ENCODE assay signal across 16 cellular contexts in the genomic region with DNA sequence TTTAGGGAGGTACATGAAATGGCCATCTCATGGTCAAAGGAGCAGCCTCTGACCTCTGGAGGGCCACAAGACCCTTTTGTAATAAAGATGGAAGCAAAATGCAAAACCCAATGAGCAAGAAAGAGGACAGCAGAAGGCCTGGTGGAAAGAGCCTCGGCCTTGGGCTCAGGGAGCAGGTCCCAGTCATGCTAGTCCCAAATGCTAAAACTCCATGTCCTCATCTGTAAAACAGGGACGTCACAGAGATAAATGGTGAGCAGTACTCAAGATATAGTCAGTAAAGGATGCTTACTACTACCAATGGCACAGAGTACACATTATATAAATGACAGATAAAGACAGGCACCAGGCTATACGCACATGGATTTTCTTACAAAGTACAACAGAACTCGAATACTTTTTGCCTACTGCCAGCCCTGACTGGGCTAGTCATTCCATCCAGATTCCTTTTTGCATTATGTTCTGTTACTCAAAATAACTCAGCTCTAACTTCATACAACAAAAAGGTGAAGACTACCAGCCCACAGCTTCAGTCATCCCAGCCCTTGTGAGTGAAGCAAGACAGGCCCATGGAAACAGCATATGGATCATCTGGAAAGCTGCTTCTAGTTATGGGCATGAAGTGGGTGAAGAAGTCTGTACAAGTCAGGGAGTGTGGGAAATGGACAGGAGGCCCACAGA.
DNase-seq lines count a peak whose midpoint lies in the region; ATAC-seq lines count a peak whose summit lies in the region.
"Had no signal": no experiment of that assay in that cellular context is flagged by ENCODE, and none has a peak within 500 bp of the region (broad histone marks: within the 10 kb centered on the region; RNA-seq: fewer than 3 reads in every experiment).

No MANE protein-coding gene starts in this region.

- no peak for DNase-seq in activated naive CD8-positive, alpha-beta T cell treated with anti-CD3 and anti-CD28 coated beads, Interleukin-2, amount 50 U/mL, for 24 hours
- no peak for DNase-seq in Right ventricle myocardium superior
- DNase-seq in mesenteric fat pad (ENCODE audit: low spot score), result peak; percentile 59
- no peak for DNase-seq in activated naive CD4-positive, alpha-beta T cell treated with anti-CD3 and anti-CD28 coated beads, Interleukin-2, amount 50 U/mL, for 16 hours
- DNase-seq: DND-41, H7, NCI-H1436, NCI-H2029, NCI-H2171, NCI-H446 treated with DMSO at 0.1 percent for 48 hours, PC-3 had no signal

- H3K36me3 ChIP-seq in stomach smooth muscle (ENCODE audit: control insufficient read depth in 2 of 2, insufficient read depth in 2 of 2, low read length in 2 of 2), result peaks cover 52 to 72% of the 10 kb centered on the region in 2 donors

- H3K36me3 Mint-ChIP-seq in activated naive CD8-positive, alpha-beta T cell, result no peaks in the 10 kb centered on the region
- peaks cover 34% of the 10 kb centered on the region for H3K36me3 Mint-ChIP-seq in activated naive CD8-positive, alpha-beta T cell treated with anti-CD3 and anti-CD28 coated beads, Interleukin-2, amount 50 U/mL, for 24 hours (ENCODE audit: low read depth)

- no peak overlapping the region for H3K4me3 Mint-ChIP-seq in activated naive CD8-positive, alpha-beta T cell
- H3K4me3 Mint-ChIP-seq in activated naive CD8-positive, alpha-beta T cell treated with anti-CD3 and anti-CD28 coated beads, Interleukin-2, amount 50 U/mL, for 24 hours, result no peak overlapping the region

- H3K27me3 Mint-ChIP-seq in activated naive CD8-positive, alpha-beta T cell, result no peaks in the 10 kb centered on the region
- no peaks in the 10 kb centered on the region for H3K27me3 Mint-ChIP-seq in activated naive CD8-positive, alpha-beta T cell treated with anti-CD3 and anti-CD28 coated beads, Interleukin-2, amount 50 U/mL, for 24 hours

- intact Hi-C loops in Right ventricle myocardium superior (cut with DNase I), result no loop called here

- H3K4me1 ChIP-seq in stomach smooth muscle (ENCODE audit: control insufficient read depth, insufficient read depth, low read length), result peaks cover 19% of the 10 kb centered on the region
- H3K4me1 ChIP-seq: BLaER1 had no signal

- H3K4me3 ChIP-seq in stomach smooth muscle (ENCODE audit: low read length in 2 of 2), result no peak overlapping the region
- H3K4me3 ChIP-seq: BLaER1 had no signal

- no peak for ATAC-seq in activated naive CD8-positive, alpha-beta T cell treated with anti-CD3 and anti-CD28 coated beads, Interleukin-2, amount 50 U/mL, for 24 hours
- peak; percentile 71 for ATAC-seq in Right ventricle myocardium superior (ENCODE audit: poor library complexity)
- no peak for ATAC-seq in HG02870 (IDR thresholded peaks at IDR 0.05; ENCODE audit: unreplicated experiment)
- ATAC-seq: PC-3 had no signal

- H3K9me3 ChIP-seq in stomach smooth muscle (ENCODE audit: control insufficient read depth in 2 of 2, low read length in 2 of 2), result no peaks in the 10 kb centered on the region
- H3K9me3 ChIP-seq: BLaER1 had no signal

- no peaks in the 10 kb centered on the region for H3K27me3 ChIP-seq in stomach smooth muscle (ENCODE audit: control insufficient read depth in 1 of 2, insufficient read depth in 2 of 2, low read length in 2 of 2)
- H3K27me3 ChIP-seq: BLaER1 had no signal

- H3K9ac ChIP-seq in stomach smooth muscle (ENCODE audit: low read length in 2 of 2), result peak overlapping the region in 1 of 2 donors; percentile 29
- H3K9ac ChIP-seq: BLaER1, KMS-11 had no signal

- no peaks in the 10 kb centered on the region for H3K4me1 Mint-ChIP-seq in activated naive CD8-positive, alpha-beta T cell (ENCODE audit: low read depth)
- no peaks in the 10 kb centered on the region for H3K4me1 Mint-ChIP-seq in activated naive CD8-positive, alpha-beta T cell treated with anti-CD3 and anti-CD28 coated beads, Interleukin-2, amount 50 U/mL, for 24 hours

- H3K27ac Mint-ChIP-seq in activated naive CD8-positive, alpha-beta T cell, result peak overlapping the region; percentile 28
- H3K27ac Mint-ChIP-seq in activated naive CD8-positive, alpha-beta T cell treated with anti-CD3 and anti-CD28 coated beads, Interleukin-2, amount 50 U/mL, for 24 hours, result no peak overlapping the region

- H3K27ac ChIP-seq in stomach smooth muscle (ENCODE audit: low read length), result peak overlapping the region; percentile 73
- H3K27ac ChIP-seq: BLaER1, KMS-11 had no signal

- no peaks in the 10 kb centered on the region for H3K9me3 Mint-ChIP-seq in activated naive CD8-positive, alpha-beta T cell (ENCODE audit: low read depth)
- no peaks in the 10 kb centered on the region for H3K9me3 Mint-ChIP-seq in activated naive CD8-positive, alpha-beta T cell treated with anti-CD3 and anti-CD28 coated beads, Interleukin-2, amount 50 U/mL, for 24 hours
